Comparison of ENCODE assay signal across 17 cellular contexts in genomic region chr11:128574576-128575011, GRCh38. TPM values are rescaled to one million over a fixed set of nuclear protein-coding genes. Genes with fewer than 3 reads are reported as not detected.
DNase-seq lines count a peak whose midpoint lies in the region; ATAC-seq, FAIRE-seq and TF ChIP-seq lines count a peak whose summit lies in the region.
"Had no signal": no experiment of that assay in that cellular context is flagged by ENCODE, and none has a peak within 500 bp of the region (broad histone marks: within the 10 kb centered on the region; RNA-seq: fewer than 3 reads in every experiment).

No MANE protein-coding gene starts in this region.

- H3K36me3 ChIP-seq in HepG2 (replicated peaks in 1 of 2; ENCODE audit: control insufficient read depth in 1 of 2, insufficient read depth in 2 of 2, low read length in 2 of 2) (no peaks in the 10 kb centered on the region), right lobe of liver (no peaks in the 10 kb centered on the region), colonic mucosa (no peaks in the 10 kb centered on the region), osteoblast (ENCODE audit: insufficient read depth, low read length) (no peaks in the 10 kb centered on the region)
- H3K36me3 ChIP-seq: left lung, prostate gland, vagina, WERI-Rb-1 had no signal

- 0% methylated on average over 2 of the region's 2 CpGs for WGBS in HepG2 (ENCODE audit: low lambda C conversion rate)
- WGBS in right lobe of liver (ENCODE audit: insufficient coverage, low coverage, low lambda C conversion rate, missing lambda C conversion rate), result 48% methylated on average over 2 of the region's 2 CpGs

- POLR2A ChIA-PET in HepG2 (lab: Yijun Ruan, JAX), result no interaction called here

- no peak overlapping the region for H3K9ac ChIP-seq in HepG2 (ENCODE audit: insufficient read depth, low read depth, low read length)
- no peak overlapping the region for H3K9ac ChIP-seq in colonic mucosa (ENCODE audit: low read depth in 2 of 2, low read length in 2 of 2)

- DNase-seq in HepG2 (ENCODE audit: low spot score) (no peak), right lobe of liver (no peak), RPMI7951 (ENCODE audit: low read depth) (peak; percentile 92), foreskin keratinocyte (no peak), colonic mucosa (no peak), osteoblast (ENCODE audit: insufficient read length, low spot score, missing footprints) (no peak), SIG-M5 (lab: John Stamatoyannopoulos, UW) (no peak)
- DNase-seq: activated naive CD4-positive, alpha-beta T cell; Kasumi-1; left lung; NCI-H1694; NCI-H524; WERI-Rb-1 had no signal

- no peak overlapping the region for H3K4me2 ChIP-seq in HepG2 (ENCODE audit: low read depth, low read length)
- H3K4me2 ChIP-seq in osteoblast (ENCODE audit: insufficient read depth, low read length), result no peak overlapping the region

- TF ChIP-seq RAD21 in HepG2 (CRISPR knock-in tag; IDR thresholded peaks at IDR 0.05), result no peak

- TF ChIP-seq POLR2A in HepG2 (IDR thresholded peaks at IDR 0.05; ENCODE audit: insufficient read depth in 1 of 2, low read depth in 2 of 2, low read length in 2 of 2), result no peak
- TF ChIP-seq POLR2A in right lobe of liver (IDR thresholded peaks at IDR 0.05), result no peak

- H3K27me3 ChIP-seq in HepG2 (ENCODE audit: control insufficient read depth in 1 of 2, insufficient read depth in 2 of 2, low read length in 2 of 2) (0 out of 5 replicates have a peak, but pooled peaks cover 0 to 3% of the 10 kb centered on the region in 2 experiments), right lobe of liver (no peaks in the 10 kb centered on the region), foreskin keratinocyte (peaks cover 28% of the 10 kb centered on the region), colonic mucosa (no peaks in the 10 kb centered on the region), osteoblast (ENCODE audit: insufficient read depth, low read length) (peaks cover 23% of the 10 kb centered on the region)
- H3K27me3 ChIP-seq: left lung, vagina had no signal

- no peak for FAIRE-seq in HepG2 (lab: Jason Lieb, UNC)
- FAIRE-seq: bronchial epithelial cell had no signal

- H3K27ac ChIP-seq in HepG2 (ENCODE audit: extremely low read length, insufficient read depth, low read length) (no peak overlapping the region), right lobe of liver (no peak overlapping the region), foreskin keratinocyte (no peak overlapping the region), colonic mucosa (no peak overlapping the region), osteoblast (ENCODE audit: low read depth, low read length) (no peak overlapping the region)
- H3K27ac ChIP-seq: prostate gland, vagina, WERI-Rb-1 had no signal

- no peak overlapping the region for H3K4me3 ChIP-seq in HepG2 (replicated peaks in 1 of 3; ENCODE audit: insufficient read depth in 1 of 3, low read depth in 2 of 3, low read length in 3 of 3)
- H3K4me3 ChIP-seq in right lobe of liver, result no peak overlapping the region
- no peak overlapping the region for H3K4me3 ChIP-seq in colonic mucosa
- no peak overlapping the region for H3K4me3 ChIP-seq in osteoblast (ENCODE audit: insufficient read depth, low read length)
- H3K4me3 ChIP-seq: left lung, prostate gland, vagina had no signal

- ATAC-seq in HepG2, result no peak
- ATAC-seq in right lobe of liver, result no peak
- peak; percentile 33 for ATAC-seq in foreskin keratinocyte
- no peak for ATAC-seq in HG02759 (IDR thresholded peaks at IDR 0.05; ENCODE audit: unreplicated experiment)
- ATAC-seq: left lung had no signal

- in situ Hi-C loops in HepG2 (cut with HindIII; ENCODE audit: extremely low pct_ligation_motif_present, low pct_unique_long_range_greater_than_20kb), result no loop called here

- H2AFZ ChIP-seq in HepG2 (ENCODE audit: low read length) (no peak overlapping the region), osteoblast (ENCODE audit: low read length) (no peak overlapping the region)

- CTCF ChIA-PET in HepG2 (lab: Yijun Ruan, JAX; ENCODE audit: low intra/inter-chr PET ratio, low total read pairs), result no interaction called here

- TF ChIP-seq EP300 in HepG2 (IDR thresholded peaks at IDR 0.05; ENCODE audit: low read depth in 2 of 2, low read length in 2 of 2), result no peak
- no peak for TF ChIP-seq EP300 in HepG2 (CRISPR knock-in tag; IDR thresholded peaks at IDR 0.05; ENCODE audit: borderline replicate concordance)

- H3K9me3 ChIP-seq in HepG2 (ENCODE audit: low read length) (no peaks in the 10 kb centered on the region), right lobe of liver (no peaks in the 10 kb centered on the region), colonic mucosa (no peaks in the 10 kb centered on the region), osteoblast (ENCODE audit: low read depth, low read length) (no peaks in the 10 kb centered on the region)
- H3K9me3 ChIP-seq: left lung, prostate gland, vagina had no signal

- intact Hi-C loops in HepG2 (cut with micrococcal nuclease; ENCODE audit: unreplicated experiment) (no loop called here), right lobe of liver (cut with DNase I) (no loop called here), colonic mucosa (cut with DNase I) (no loop called here)

- no peaks in the 10 kb centered on the region for H4K20me1 ChIP-seq in HepG2 (ENCODE audit: insufficient read depth, low read length)
- H4K20me1 ChIP-seq in osteoblast (ENCODE audit: insufficient read depth, low read length), result no peaks in the 10 kb centered on the region

- TF ChIP-seq CTCF in HepG2 (CRISPR knock-in tag; IDR thresholded peaks at IDR 0.05) (no peak), right lobe of liver (IDR thresholded peaks at IDR 0.05) (no peak), foreskin keratinocyte (conservative IDR thresholded peaks at IDR 0.05) (no peak), colonic mucosa (IDR thresholded peaks at IDR 0.05) (no peak), osteoblast (IDR thresholded peaks at IDR 0.05; ENCODE audit: extremely low read depth, low read depth, low read length) (no peak)

- no peaks in the 10 kb centered on the region for H3K4me1 ChIP-seq in HepG2 (ENCODE audit: insufficient read depth, low read length)
- no peaks in the 10 kb centered on the region for H3K4me1 ChIP-seq in right lobe of liver
- H3K4me1 ChIP-seq in foreskin keratinocyte, result peaks cover 5% of the 10 kb centered on the region
- no peaks in the 10 kb centered on the region for H3K4me1 ChIP-seq in colonic mucosa
- H3K4me1 ChIP-seq in osteoblast (ENCODE audit: insufficient read depth, low read length), result peaks cover 15% of the 10 kb centered on the region
- H3K4me1 ChIP-seq: prostate gland had no signal

- BruUV-seq in HepG2 (replicated peaks; lab: Mats Ljungman, UMichigan), result no TSS peak

- H3K79me2 ChIP-seq in HepG2 (ENCODE audit: insufficient read depth, low read length) (no peaks in the 10 kb centered on the region), osteoblast (ENCODE audit: insufficient read depth, low read length) (no peaks in the 10 kb centered on the region)

TF ChIP-seq in HepG2, 621 proteins besides CTCF, POLR2A, EP300 and RAD21 (continues in another document):
- TF ChIP-seq FOXP1 (IDR thresholded peaks at IDR 0.05) (no peak), FOXP1 (CRISPR knock-in tag; IDR thresholded peaks at IDR 0.05) (no peak), MAFK (conservative IDR thresholded peaks at IDR 0.05 in 1 of 2, IDR thresholded peaks at IDR 0.05 in 1 of 2; ENCODE audit: low read length in 2 of 2) (no peak), RAD51 (IDR thresholded peaks at IDR 0.05; ENCODE audit: borderline replicate concordance) (peak; percentile 54; the same call in 1 of the 2 replicates), NCOA5 (CRISPR knock-in tag; IDR thresholded peaks at IDR 0.05) (no peak), ZBTB7B (CRISPR knock-in tag; IDR thresholded peaks at IDR 0.05) (no peak)

RNA-seq across cellular contexts. Expression of gene ETS1, which starts 12.8 kb away (rescaled TPM):
- 0.18 and 0.20 TPM in 2 replicates for total RNA-seq in HepG2 (2016; rRNA removed; fragmentation: Illumina TruSeq; extraction: Trizol)
- total RNA-seq in HepG2 (2016; cell fraction: cytosol; rRNA removed; fragmentation: Illumina TruSeq; extraction: Trizol; ENCODE audit: low read depth), result 0.09 and 0.10 TPM in 2 replicates
- total RNA-seq in HepG2 (2016; cell fraction: insoluble cytoplasmic fraction; rRNA removed; fragmentation: Illumina TruSeq; extraction: Trizol), result 0.25 and 0.26 TPM in 2 replicates
- total RNA-seq in HepG2 (2016; cell fraction: membrane; rRNA removed; fragmentation: Illumina TruSeq; extraction: Trizol), result 0.09 and 0.14 TPM in 2 replicates
- 0.12 and 0.13 TPM in 2 replicates for total RNA-seq in HepG2 (2016; cell fraction: nucleus; rRNA removed; fragmentation: Illumina TruSeq; extraction: Trizol)
- 0.12 and 0.34 TPM in 2 replicates for polyA plus RNA-seq in HepG2 (2011; rRNA removed)
- 0.21 TPM in 2 replicates for polyA plus RNA-seq in HepG2 (2011; cell fraction: cytosol; rRNA removed)
- 0.14 and 0.26 TPM in 2 replicates for polyA plus RNA-seq in HepG2 (2011; cell fraction: nucleus; rRNA removed)
- polyA plus RNA-seq in HepG2 (2012), result 0.25 and 0.81 TPM in 2 replicates
- not detected in 2 replicates for polyA plus RNA-seq in HepG2 (2016; cell fraction: cytosol; fragmentation: Illumina TruSeq; extraction: Trizol; ENCODE audit: low read depth)
- polyA plus RNA-seq in HepG2 (2016; cell fraction: insoluble cytoplasmic fraction; fragmentation: Illumina TruSeq; extraction: Trizol; ENCODE audit: low read depth), result 0.21 and 0.23 TPM in 2 replicates
- 0.03 and 0.06 TPM in 2 replicates for polyA plus RNA-seq in HepG2 (2016; cell fraction: membrane; fragmentation: Illumina TruSeq; extraction: Trizol; ENCODE audit: low read depth)
- polyA plus RNA-seq in HepG2 (2016; cell fraction: nucleus; fragmentation: Illumina TruSeq; extraction: Trizol; ENCODE audit: insufficient read depth, low read depth), result 0.17 and 0.18 TPM in 2 replicates
- 0.08 and 8.3 TPM in 2 replicates for polyA minus RNA-seq in HepG2 (2011; rRNA and poly(A)+ RNA removed; ENCODE audit: low replicate concordance)
- polyA minus RNA-seq in HepG2 (2011; cell fraction: cytosol; rRNA and poly(A)+ RNA removed), result 0.44 and 0.49 TPM in 2 replicates
- polyA minus RNA-seq in HepG2 (2011; cell fraction: nucleus; rRNA and poly(A)+ RNA removed), result 0.62 and 0.64 TPM in 2 replicates
- total RNA-seq in right lobe of liver, result 10 to 100 TPM; 14.2 to 37.2 (median 23.3) TPM
- total RNA-seq in RPMI7951 (2014; rRNA removed; shearing (Covaris generic)), result 33.1 and 40.0 TPM in 2 replicates
- 125 and 134 TPM in 2 replicates for total RNA-seq in foreskin keratinocyte
- 29.0 and 33.9 TPM in 2 replicates for polyA plus RNA-seq in foreskin keratinocyte
- 10 to 100 TPM; 19.3 to 37.6 TPM for total RNA-seq in colonic mucosa
- total RNA-seq in osteoblast, result 64.2 and 67.3 TPM in 2 replicates

Comparison
In these comparisons a context has a peak if more than half of its experiments do, and no peak if none do; other contexts are left out.
1. RNA of gene ETS1, which starts 12.8 kb away (total RNA-seq): 125 to 134 TPM in foreskin keratinocyte, 64.2 to 67.3 TPM in osteoblast, 33.1 to 40.0 TPM in RPMI7951, 19.3 to 37.6 TPM in colonic mucosa and 14.2 to 37.2 TPM in right lobe of liver; 0.09 to 0.26 TPM in HepG2; every median in the first group is over 10 times any median in the second.